ENCODE assay signal across 8 cellular contexts in genomic region chr19:4976412-4977298, GRCh38. TPM values are rescaled to one million over a fixed set of nuclear protein-coding genes. Genes with fewer than 3 reads are reported as not detected.
DNase-seq lines count a peak whose midpoint lies in the region; TF ChIP-seq lines count a peak whose summit lies in the region.

No MANE protein-coding gene starts in this region.

- TF ChIP-seq EP300 in stomach (IDR thresholded peaks at IDR 0.05): peak; percentile 91

- peak; percentile 54 to 75 for TF ChIP-seq CTCF in mammary epithelial cell (conservative IDR thresholded peaks at IDR 0.05 in 1 of 2, IDR thresholded peaks at IDR 0.05 in 1 of 2; ENCODE audit: extremely low read depth in 1 of 2, insufficient read depth in 1 of 2, low read depth in 1 of 2, low read length in 2 of 2)
- peak in 1 of 7 experiments; percentile 16 for TF ChIP-seq CTCF in stomach (IDR thresholded peaks at IDR 0.05)

- BruUV-seq in mammary epithelial cell (replicated peaks; lab: Mats Ljungman, UMichigan): no TSS peak

- H3K27ac ChIP-seq in mammary epithelial cell (ENCODE audit: insufficient read depth, low read depth, low read length) (peak overlapping the region; percentile 67), stomach (peak overlapping the region; percentile 26 to 90 (median 86))

- peak overlapping the region; percentile 68 for H3K4me2 ChIP-seq in mammary epithelial cell (ENCODE audit: insufficient read depth, low read depth, low read length)

- TF ChIP-seq POLR2A in stomach (IDR thresholded peaks at IDR 0.05): no peak

- H3K4me1 ChIP-seq in mammary epithelial cell (ENCODE audit: insufficient read depth, low read length) (peaks cover 43% of the 10 kb centered on the region), stomach (peaks cover 63 to 98% (median 78%) of the 10 kb centered on the region in 4 donors)

- dilution Hi-C loops in mammary epithelial cell (cut with HindIII; ENCODE audit: low sequenced_read_pairs): no loop called here

- H3K9ac ChIP-seq in mammary epithelial cell (ENCODE audit: insufficient read depth, low read length): peak overlapping the region; percentile 51

- CTCF ChIA-PET in mammary epithelial cell (lab: Charles Lee; ENCODE audit: low non-redundant PET): no interaction called here

- H3K9me3 ChIP-seq in mammary epithelial cell (replicated peaks; ENCODE audit: insufficient read depth, low read length): no peaks in the 10 kb centered on the region
- H3K9me3 ChIP-seq in stomach: no peaks in the 10 kb centered on the region

- H4K20me1 ChIP-seq in mammary epithelial cell (ENCODE audit: insufficient read depth, low read length): no peaks in the 10 kb centered on the region

- DNase-seq in Caki2 (ENCODE audit: low read depth): peak; percentile 57
- DNase-seq in MV-4-11 (lab: John Stamatoyannopoulos, UW): peak; percentile 99
- peak; percentile 90 for DNase-seq in mammary epithelial cell
- peak; percentile 66 for DNase-seq in kidney glomerular epithelial cell (lab: John Stamatoyannopoulos, UW)
- DNase-seq in stomach: peak; percentile 53
- no peak for DNase-seq in cortex of kidney (lab: John Stamatoyannopoulos, UW)
- no peak for DNase-seq in NCI-H524 (lab: John Stamatoyannopoulos, UW)
- DNase-seq in stimulated activated naive CD4-positive, alpha-beta T cell treated with Interleukin-2 at 50 U/mL for 16 hours (lab: John Stamatoyannopoulos, UW): no peak

- peaks cover 94% of the 10 kb centered on the region for H3K79me2 ChIP-seq in mammary epithelial cell (ENCODE audit: insufficient read depth, low read length)

- H3K27me3 ChIP-seq in mammary epithelial cell (ENCODE audit: insufficient read depth, low read length) (no peaks in the 10 kb centered on the region), stomach (no peaks in the 10 kb centered on the region)

- intact Hi-C loops in mammary epithelial cell (cut with micrococcal nuclease) (loop anchor here (1.0 kb wide), 1 partner anchor 41 kb away; no protein-coding TSS in a partner anchor), stomach (cut with DNase I; ENCODE audit: low total_unique reads) (no loop called here)

- in situ Hi-C loops in Caki2 (cut with HindIII; ENCODE audit: low pct_unique_long_range_greater_than_20kb, low sequenced_read_pairs): no loop called here
- in situ Hi-C loops in mammary epithelial cell (cut with MboI; ENCODE audit: low sequenced_read_pairs in 2 of 2): no loop called here

- peak overlapping the region; percentile 49 for H2AFZ ChIP-seq in mammary epithelial cell (ENCODE audit: low read depth, low read length)

- no peak overlapping the region for H3K4me3 ChIP-seq in mammary epithelial cell (replicated peaks in 1 of 3; ENCODE audit: insufficient read depth in 1 of 3, low read depth in 2 of 3, low read length in 3 of 3)
- peak overlapping the region in 3 of 4 donors; percentile 10 to 14 (median 10) for H3K4me3 ChIP-seq in stomach

- WGBS in mammary epithelial cell (ENCODE audit: low coverage, missing lambda C conversion rate): 12% methylated on average over 33 of the region's 33 CpGs
- 30 to 52% (median 45%) methylated on average over 32 to 33 of the region's 33 CpGs for WGBS in stomach, 5 donors

- peaks cover 2% of the 10 kb centered on the region for H3K36me3 ChIP-seq in mammary epithelial cell (ENCODE audit: insufficient read depth, low read length)
- peaks cover 0 to 5% (median 0%) of the 10 kb centered on the region in 4 donors for H3K36me3 ChIP-seq in stomach

RNA-seq across cellular contexts. Expression of gene KDM4B, which starts 7.7 kb away (rescaled TPM):
- 21.0 and 29.2 TPM in 2 replicates for total RNA-seq in Caki2 (2014; rRNA removed; shearing (Covaris generic); ENCODE audit: low replicate concordance)
- total RNA-seq in mammary epithelial cell: 10 to 100 TPM; 20.3 to 33.5 TPM
- polyA plus RNA-seq in mammary epithelial cell: 9.0 TPM
- polyA minus RNA-seq in mammary epithelial cell: 46.2 TPM
- 100 to 1,000 TPM in 2 of 5 donors, 10 to 100 TPM in 3; 22.9 to 202 (median 59.1) TPM for total RNA-seq in stomach
- 10 to 100 TPM in 2 of 3 donors, 1 to 10 TPM in 1; 5.2 to 10.1 (median 10.0) TPM for polyA plus RNA-seq in stomach

Comparison
In these comparisons a context has a peak if more than half of its experiments do, and no peak if none do; other contexts are left out.
1. DNase-seq: peak in Caki2 (single experiment), MV-4-11 (single experiment), mammary epithelial cell (single experiment), kidney glomerular epithelial cell (single experiment) and stomach (single experiment); none in cortex of kidney (single experiment), NCI-H524 (0 of 2) and stimulated activated naive CD4-positive, alpha-beta T cell treated with Interleukin-2 at 50 U/mL for 16 hours (single experiment).
2. H3K4me3 ChIP-seq: peak in stomach (3 of 4); none in mammary epithelial cell (0 of 3).